In genomic region chr3:175495331-175495730, GRCh38 we compare ENCODE assay signal across 10 cellular contexts.
DNase-seq lines count a peak whose midpoint lies in the region; ATAC-seq, FAIRE-seq and TF ChIP-seq lines count a peak whose summit lies in the region.
"Had no signal": no experiment of that assay in that cellular context is flagged by ENCODE, and none has a peak within 500 bp of the region (broad histone marks: within the 10 kb centered on the region; RNA-seq: fewer than 3 reads in every experiment).

No MANE protein-coding gene starts in this region.

- peak; percentile 98 for ATAC-seq in GM18505 (IDR thresholded peaks at IDR 0.05; ENCODE audit: unreplicated experiment)
- ATAC-seq in GM21367 (IDR thresholded peaks at IDR 0.05; ENCODE audit: unreplicated experiment), result peak; percentile 74
- peak; percentile 90 for ATAC-seq in HG03175 (IDR thresholded peaks at IDR 0.05; ENCODE audit: unreplicated experiment)
- ATAC-seq: stimulated activated effector memory CD8-positive, alpha-beta T cell treated with anti-CD3 and anti-CD28 coated beads, Interleukin-12 subunit alpha, Interleukin-12 subunit beta, amount 100 ng/mL, for 72 hours had no signal

- WGBS in thyroid gland, 2 donors, result 71 to 79% methylated on average over 3 of the region's 3 CpGs

- H3K27me3 ChIP-seq in CD4-positive, alpha-beta memory T cell (ENCODE audit: insufficient read depth, low read length), result no peaks in the 10 kb centered on the region
- no peaks in the 10 kb centered on the region for H3K27me3 ChIP-seq in thyroid gland

- H3K4me3 Mint-ChIP-seq in CD4-positive, alpha-beta memory T cell, result no peak overlapping the region
- H3K4me3 Mint-ChIP-seq: stimulated activated effector memory CD8-positive, alpha-beta T cell treated with anti-CD3 and anti-CD28 coated beads, Interleukin-12 subunit alpha, Interleukin-12 subunit beta, amount 100 ng/mL, for 72 hours had no signal

- H3K4me1 Mint-ChIP-seq in CD4-positive, alpha-beta memory T cell, result no peaks in the 10 kb centered on the region
- H3K4me1 Mint-ChIP-seq: stimulated activated effector memory CD8-positive, alpha-beta T cell treated with anti-CD3 and anti-CD28 coated beads, Interleukin-12 subunit alpha, Interleukin-12 subunit beta, amount 100 ng/mL, for 72 hours had no signal

- intact Hi-C loops in CD4-positive, alpha-beta memory T cell (cut with micrococcal nuclease), result no loop called here
- intact Hi-C loops in thyroid gland (cut with DNase I), result no loop called here

- POLR2A ChIA-PET in CD4-positive, alpha-beta memory T cell (lab: Charles Lee; ENCODE audit: partially characterized antibody), result no interaction called here

- no peaks in the 10 kb centered on the region for H3K27me3 Mint-ChIP-seq in CD4-positive, alpha-beta memory T cell

- H3K36me3 Mint-ChIP-seq in CD4-positive, alpha-beta memory T cell, result no peaks in the 10 kb centered on the region
- H3K36me3 Mint-ChIP-seq: stimulated activated effector memory CD8-positive, alpha-beta T cell treated with anti-CD3 and anti-CD28 coated beads, Interleukin-12 subunit alpha, Interleukin-12 subunit beta, amount 100 ng/mL, for 72 hours had no signal

- CTCF ChIA-PET in CD4-positive, alpha-beta memory T cell (lab: Charles Lee; ENCODE audit: partially characterized antibody), result no interaction called here

- no peak overlapping the region for H3K27ac ChIP-seq in CD4-positive, alpha-beta memory T cell (ENCODE audit: low read depth, low read length)
- no peak overlapping the region for H3K27ac ChIP-seq in thyroid gland

- TF ChIP-seq POLR2A in GM18505 (IDR thresholded peaks at IDR 0.05; ENCODE audit: borderline replicate concordance, extremely low read depth, insufficient read depth, insufficient read length), result no peak
- no peak for TF ChIP-seq POLR2A in thyroid gland (IDR thresholded peaks at IDR 0.05)
- TF ChIP-seq POLR2A in H54 (IDR thresholded peaks at IDR 0.05; ENCODE audit: low read depth, low read length), result no peak

- peaks cover 0 to 6% (median 0%) of the 10 kb centered on the region in 8 donors for H3K9me3 Mint-ChIP-seq in CD4-positive, alpha-beta memory T cell

- no peaks in the 10 kb centered on the region for H3K9me3 ChIP-seq in CD4-positive, alpha-beta memory T cell (ENCODE audit: control insufficient read depth in 1 of 2, low read length in 2 of 2)
- H3K9me3 ChIP-seq in thyroid gland, result no peaks in the 10 kb centered on the region

- H3K27ac Mint-ChIP-seq in CD4-positive, alpha-beta memory T cell, result no peak overlapping the region
- H3K27ac Mint-ChIP-seq: stimulated activated effector memory CD8-positive, alpha-beta T cell treated with anti-CD3 and anti-CD28 coated beads, Interleukin-12 subunit alpha, Interleukin-12 subunit beta, amount 100 ng/mL, for 72 hours had no signal

- TF ChIP-seq CTCF in thyroid gland (IDR thresholded peaks at IDR 0.05), result no peak

- H3K4me3 ChIP-seq in CD4-positive, alpha-beta memory T cell (ENCODE audit: low read length in 2 of 2), result no peak overlapping the region
- H3K4me3 ChIP-seq in thyroid gland (replicated peaks in 1 of 3), result no peak overlapping the region

- DNase-seq in SKM-1 (lab: John Stamatoyannopoulos, UW; ENCODE audit: unreplicated experiment) (peak; percentile 54), thyroid gland (no peak), H54 (ENCODE audit: insufficient read length, low spot score) (no peak), superior temporal gyrus (ENCODE audit: extremely low spot score) (no peak)
- no peak for DNase-seq in CD4-positive, alpha-beta memory T cell

- no peak for FAIRE-seq in H54 (lab: Jason Lieb, UNC)
- FAIRE-seq: GM19239 had no signal

- no peaks in the 10 kb centered on the region for H3K4me1 ChIP-seq in CD4-positive, alpha-beta memory T cell (ENCODE audit: insufficient read depth, low read length)
- H3K4me1 ChIP-seq in thyroid gland, result no peaks in the 10 kb centered on the region

- no peaks in the 10 kb centered on the region for H3K36me3 ChIP-seq in CD4-positive, alpha-beta memory T cell (ENCODE audit: insufficient read depth, low read length)
- no peaks in the 10 kb centered on the region for H3K36me3 ChIP-seq in thyroid gland
